Comparison of ENCODE assay signal across 9 cellular contexts in the genomic region with DNA sequence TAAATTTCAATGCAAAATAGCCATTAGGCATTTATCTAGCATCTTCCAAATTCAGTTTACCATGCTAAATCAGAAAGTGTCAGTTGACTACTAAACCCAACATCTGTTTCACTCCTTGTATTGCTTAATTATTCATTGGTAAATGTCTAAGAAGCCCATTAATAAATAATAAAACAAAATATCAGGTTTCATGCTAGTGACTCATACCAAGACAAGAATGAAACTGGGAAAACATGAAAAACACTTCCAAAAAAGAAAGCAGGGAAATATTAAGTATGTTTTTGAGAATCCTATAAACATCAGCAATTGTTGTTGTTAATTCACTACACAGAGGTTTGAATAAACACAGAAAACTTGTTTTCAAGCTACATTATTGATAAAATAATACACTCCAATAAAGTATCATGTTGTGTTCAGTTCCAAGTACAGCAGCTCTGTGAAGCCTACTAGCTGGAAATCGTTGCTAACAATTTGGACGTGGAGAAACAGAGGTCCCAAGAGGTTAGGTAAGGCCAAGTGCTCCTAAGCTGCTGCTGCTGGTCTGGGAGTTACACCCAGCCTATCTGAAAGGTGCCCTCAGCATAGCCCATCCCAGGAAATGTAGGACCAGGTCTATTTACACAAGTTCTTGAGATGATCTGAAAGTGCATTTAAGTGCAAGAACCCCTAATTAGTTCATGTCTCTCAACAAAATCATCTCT.
DNase-seq lines count a peak whose midpoint lies in the region; ATAC-seq and TF ChIP-seq lines count a peak whose summit lies in the region.
"Had no signal": no experiment of that assay in that cellular context is flagged by ENCODE, and none has a peak within 500 bp of the region (broad histone marks: within the 10 kb centered on the region; RNA-seq: fewer than 3 reads in every experiment).

No MANE protein-coding gene starts in this region.

- H3K4me3 Mint-ChIP-seq in HFFc6 (peak overlapping the region; percentile 67), type B pancreatic cell (no peak overlapping the region), nephron progenitor cell (no peak overlapping the region)
- H3K4me3 Mint-ChIP-seq: endodermal cell had no signal

- H3K4me1 ChIP-seq in heart right ventricle = peaks cover 2 to 89% (median 55%) of the 10 kb centered on the region in 9 donors
- peaks cover 55% of the 10 kb centered on the region for H3K4me1 ChIP-seq in suprapubic skin

- DNase-seq in HFFc6 = peak; percentile 28
- DNase-seq in heart right ventricle = peak in 1 of 2 donors; percentile 21
- DNase-seq in suprapubic skin (ENCODE audit: low spot score in 2 of 2) = no peak
- DNase-seq in dorsolateral prefrontal cortex = no peak
- DNase-seq in type B pancreatic cell (ENCODE audit: extremely low spot score, unreplicated experiment) = no peak
- DNase-seq in nephron progenitor cell = no peak
- no peak for DNase-seq in activated CD8-positive, alpha-beta memory T cell treated with anti-CD3 and anti-CD28 coated beads, Interleukin-2, amount 50 U/mL, for 4 hours
- DNase-seq: endodermal cell had no signal

- H3K4me3 ChIP-seq in heart right ventricle (peak overlapping the region in 1 of 10 donors; percentile 1), suprapubic skin (no peak overlapping the region), dorsolateral prefrontal cortex (no peak overlapping the region)

- no peaks in the 10 kb centered on the region for H3K27me3 Mint-ChIP-seq in HFFc6 (ENCODE audit: insufficient read depth)
- H3K27me3 Mint-ChIP-seq in type B pancreatic cell = no peaks in the 10 kb centered on the region
- H3K27me3 Mint-ChIP-seq in nephron progenitor cell (ENCODE audit: low read depth, poor library complexity) = no peaks in the 10 kb centered on the region

- H3K27ac Mint-ChIP-seq in HFFc6 = peak overlapping the region; percentile 74
- H3K27ac Mint-ChIP-seq in type B pancreatic cell = no peak overlapping the region
- H3K27ac Mint-ChIP-seq in nephron progenitor cell = no peak overlapping the region
- H3K27ac Mint-ChIP-seq: endodermal cell had no signal

- peaks cover 4% of the 10 kb centered on the region; the same call in 1 of the 2 replicates for H3K36me3 Mint-ChIP-seq in HFFc6 (ENCODE audit: low read depth)
- no peaks in the 10 kb centered on the region for H3K36me3 Mint-ChIP-seq in type B pancreatic cell
- no peaks in the 10 kb centered on the region for H3K36me3 Mint-ChIP-seq in nephron progenitor cell (ENCODE audit: low read depth)

- no peak for TF ChIP-seq EP300 in suprapubic skin (IDR thresholded peaks at IDR 0.05)

- no peaks in the 10 kb centered on the region for H3K36me3 ChIP-seq in heart right ventricle
- no peaks in the 10 kb centered on the region for H3K36me3 ChIP-seq in suprapubic skin

- H3K27ac ChIP-seq in heart right ventricle = peak overlapping the region in 5 of 10 donors; percentile 2 to 68 (median 30)
- peak overlapping the region; percentile 22 for H3K27ac ChIP-seq in suprapubic skin
- H3K27ac ChIP-seq in dorsolateral prefrontal cortex = peak overlapping the region in 2 of 59 donors; percentile 20 to 41

- ATAC-seq in SK-N-SH treated with all-trans-retinoic acid at 6 μM for 48 hours (peak; percentile 28), heart right ventricle (peak in 7 of 8 donors; percentile 46 to 80 (median 65))

- 23 to 38% methylated on average over 2 of the region's 2 CpGs for WGBS in heart right ventricle, 2 donors
- 14% methylated on average over 2 of the region's 2 CpGs for WGBS in suprapubic skin

- H3K9me3 ChIP-seq in heart right ventricle (no peaks in the 10 kb centered on the region), suprapubic skin (no peaks in the 10 kb centered on the region)

- TF ChIP-seq CTCF in HFFc6 (IDR thresholded peaks at IDR 0.05) (no peak), heart right ventricle (IDR thresholded peaks at IDR 0.05) (no peak), suprapubic skin (IDR thresholded peaks at IDR 0.05) (no peak), dorsolateral prefrontal cortex (IDR thresholded peaks at IDR 0.05 in 54 of 56, conservative IDR thresholded peaks at IDR 0.05 in 2 of 56; ENCODE audit: low read depth in 1 of 56, partially characterized antibody in 56 of 56) (no peak), type B pancreatic cell (conservative IDR thresholded peaks at IDR 0.05) (no peak), nephron progenitor cell (IDR thresholded peaks at IDR 0.05) (no peak)

- no peak for TF ChIP-seq POLR2A in suprapubic skin (IDR thresholded peaks at IDR 0.05)

- H3K9me3 Mint-ChIP-seq in HFFc6 (no peaks in the 10 kb centered on the region), type B pancreatic cell (no peaks in the 10 kb centered on the region), nephron progenitor cell (no peaks in the 10 kb centered on the region)
- H3K9me3 Mint-ChIP-seq: endodermal cell had no signal

- intact Hi-C loops in heart right ventricle (cut with DNase I) (loop anchor here in 2 of 10 donors (5.0 to 10.0 kb wide), 2 partner anchors 48 to 50 kb away; no protein-coding TSS in a partner anchor), dorsolateral prefrontal cortex (cut with DNase I) (no loop called here)

- H3K27me3 ChIP-seq in heart right ventricle (no peaks in the 10 kb centered on the region), suprapubic skin (no peaks in the 10 kb centered on the region), dorsolateral prefrontal cortex (no peaks in the 10 kb centered on the region)

- H3K4me1 Mint-ChIP-seq in HFFc6 (ENCODE audit: low read depth) (peaks cover 51% of the 10 kb centered on the region), type B pancreatic cell (ENCODE audit: unreplicated experiment) (peaks cover 44% of the 10 kb centered on the region), nephron progenitor cell (peaks cover 60% of the 10 kb centered on the region)

TF ChIP-seq in SK-N-SH treated with all-trans-retinoic acid at 6 μM for 48 hours, 23 proteins besides CTCF, POLR2A, EP300 and RAD21:
- TF ChIP-seq, protein P1, sequence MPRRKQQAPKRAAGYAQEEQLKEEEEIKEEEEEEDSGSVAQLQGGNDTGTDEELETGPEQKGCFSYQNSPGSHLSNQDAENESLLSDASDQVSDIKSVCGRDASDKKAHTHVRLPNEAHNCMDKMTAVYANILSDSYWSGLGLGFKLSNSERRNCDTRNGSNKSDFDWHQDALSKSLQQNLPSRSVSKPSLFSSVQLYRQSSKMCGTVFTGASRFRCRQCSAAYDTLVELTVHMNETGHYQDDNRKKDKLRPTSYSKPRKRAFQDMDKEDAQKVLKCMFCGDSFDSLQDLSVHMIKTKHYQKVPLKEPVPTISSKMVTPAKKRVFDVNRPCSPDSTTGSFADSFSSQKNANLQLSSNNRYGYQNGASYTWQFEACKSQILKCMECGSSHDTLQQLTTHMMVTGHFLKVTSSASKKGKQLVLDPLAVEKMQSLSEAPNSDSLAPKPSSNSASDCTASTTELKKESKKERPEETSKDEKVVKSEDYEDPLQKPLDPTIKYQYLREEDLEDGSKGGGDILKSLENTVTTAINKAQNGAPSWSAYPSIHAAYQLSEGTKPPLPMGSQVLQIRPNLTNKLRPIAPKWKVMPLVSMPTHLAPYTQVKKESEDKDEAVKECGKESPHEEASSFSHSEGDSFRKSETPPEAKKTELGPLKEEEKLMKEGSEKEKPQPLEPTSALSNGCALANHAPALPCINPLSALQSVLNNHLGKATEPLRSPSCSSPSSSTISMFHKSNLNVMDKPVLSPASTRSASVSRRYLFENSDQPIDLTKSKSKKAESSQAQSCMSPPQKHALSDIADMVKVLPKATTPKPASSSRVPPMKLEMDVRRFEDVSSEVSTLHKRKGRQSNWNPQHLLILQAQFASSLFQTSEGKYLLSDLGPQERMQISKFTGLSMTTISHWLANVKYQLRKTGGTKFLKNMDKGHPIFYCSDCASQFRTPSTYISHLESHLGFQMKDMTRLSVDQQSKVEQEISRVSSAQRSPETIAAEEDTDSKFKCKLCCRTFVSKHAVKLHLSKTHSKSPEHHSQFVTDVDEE (CRISPR knock-in tag; IDR thresholded peaks at IDR 0.05) = no peak
- TF ChIP-seq BACH2 (CRISPR knock-in tag; IDR thresholded peaks at IDR 0.05; ENCODE audit: borderline replicate concordance) (no peak), PATZ1 (CRISPR knock-in tag; IDR thresholded peaks at IDR 0.05; ENCODE audit: borderline replicate concordance) (no peak), POU6F1 (CRISPR knock-in tag; IDR thresholded peaks at IDR 0.05; ENCODE audit: borderline replicate concordance, low read depth) (no peak)
